ENCODE assay signal across 10 cellular contexts in genomic region chr1:75745276-75745675, GRCh38. TPM values are rescaled to one million over a fixed set of nuclear protein-coding genes. Genes with fewer than 3 reads are reported as not detected.
DNase-seq lines count a peak whose midpoint lies in the region; ATAC-seq, FAIRE-seq and TF ChIP-seq lines count a peak whose summit lies in the region.
"Had no signal": no experiment of that assay in that cellular context is flagged by ENCODE, and none has a peak within 500 bp of the region (broad histone marks: within the 10 kb centered on the region; RNA-seq: fewer than 3 reads in every experiment).

No MANE protein-coding gene starts in this region.

- ATAC-seq in GM19455 (IDR thresholded peaks at IDR 0.05; ENCODE audit: unreplicated experiment), result peak; percentile 76
- peak; percentile 78 for ATAC-seq in HG03045 (IDR thresholded peaks at IDR 0.05; ENCODE audit: unreplicated experiment)

- peak overlapping the region in 1 of 2 donors; percentile 40 for H3K4me3 Mint-ChIP-seq in CD14-positive monocyte

- H3K27ac ChIP-seq in uterus, result no peak overlapping the region

- TF ChIP-seq POLR2A in uterus (IDR thresholded peaks at IDR 0.05), result no peak

- no peaks in the 10 kb centered on the region for H3K4me1 ChIP-seq in uterus

- no peaks in the 10 kb centered on the region for H3K9me3 Mint-ChIP-seq in CD14-positive monocyte

- DNase-seq in CD14-positive monocyte (ENCODE audit: low spot score) (peak; percentile 72), NOMO-1 treated with dmso at 0.1 percent for 144 hours (lab: John Stamatoyannopoulos, UW; ENCODE audit: unreplicated experiment) (peak; percentile 71), Ammon's horn (ENCODE audit: low spot score) (no peak), frontal cortex (ENCODE audit: low spot score in 2 of 2) (no peak), LoVo (ENCODE audit: low spot score) (no peak), uterus (no peak)
- DNase-seq: head of caudate nucleus, SHP77 had no signal

- peaks cover 19% of the 10 kb centered on the region for H3K4me1 Mint-ChIP-seq in CD14-positive monocyte

- H3K9me3 ChIP-seq in uterus, result no peaks in the 10 kb centered on the region

- intact Hi-C loops in CD14-positive monocyte (cut with micrococcal nuclease), result no loop called here
- intact Hi-C loops in uterus (cut with DNase I; ENCODE audit: low total_unique reads), result no loop called here

- no peak for FAIRE-seq in frontal cortex (lab: Jason Lieb, UNC)

- H3K4me3 ChIP-seq in uterus, result no peak overlapping the region

- H3K36me3 ChIP-seq in uterus, result no peaks in the 10 kb centered on the region

- TF ChIP-seq CTCF in CD14-positive monocyte (IDR thresholded peaks at IDR 0.05) (no peak), uterus (IDR thresholded peaks at IDR 0.05) (no peak)

- peak overlapping the region; percentile 76 to 91 (median 81) for H3K27ac Mint-ChIP-seq in CD14-positive monocyte

- peaks cover 30 to 44% of the 10 kb centered on the region in 2 donors for H3K36me3 Mint-ChIP-seq in CD14-positive monocyte

- peaks cover 0 to 2% (median 0%) of the 10 kb centered on the region in 3 donors for H3K27me3 Mint-ChIP-seq in CD14-positive monocyte (ENCODE audit: low read depth in 3 of 3)

- no peaks in the 10 kb centered on the region for H3K27me3 ChIP-seq in uterus

RNA-seq across cellular contexts. Expression of gene ACADM, which starts 20.8 kb away (rescaled TPM):
- polyA plus RNA-seq in CD14-positive monocyte, result 10 to 100 TPM; 31.3 to 32.1 TPM
- 54.2 TPM for total RNA-seq in frontal cortex
- total RNA-seq in uterus, result 100 to 1,000 TPM in 1 of 4 donors, 10 to 100 TPM in 3; 44.0 to 174 (median 65.4) TPM

RNA-seq across cellular contexts. Expression of gene RABGGTB, which starts 40.8 kb away (rescaled TPM):
- polyA plus RNA-seq in CD14-positive monocyte, result 1 to 10 TPM; 6.5 to 8.1 TPM
- 54.2 TPM for total RNA-seq in frontal cortex
- total RNA-seq in uterus, result 10 to 100 TPM; 54.5 to 87.6 (median 74.2) TPM

RNA-seq across cellular contexts. Expression of gene MSH4, which starts 51.4 kb away (rescaled TPM):
- not detected for polyA plus RNA-seq in CD14-positive monocyte
- 1.6 TPM for total RNA-seq in frontal cortex
- 1 to 10 TPM in 1 of 4 donors, under 1 TPM in 3; 0.26 to 1.2 (median 0.39) TPM for total RNA-seq in uterus

Comparison
In these comparisons a context has a peak if more than half of its experiments do, and no peak if none do; other contexts are left out.
1. DNase-seq: peak in CD14-positive monocyte (single experiment) and NOMO-1 treated with dmso at 0.1 percent for 144 hours (single experiment); none in Ammon's horn (single experiment), frontal cortex (0 of 2), LoVo (single experiment) and uterus (0 of 2).